ENCODE assay signal across 28 cellular contexts in genomic region chr11:91731051-91731450, GRCh38.
DNase-seq lines count a peak whose midpoint lies in the region; ATAC-seq, FAIRE-seq and TF ChIP-seq lines count a peak whose summit lies in the region.
"Had no signal": no experiment of that assay in that cellular context is flagged by ENCODE, and none has a peak within 500 bp of the region (broad histone marks: within the 10 kb centered on the region; RNA-seq: fewer than 3 reads in every experiment).

No MANE protein-coding gene starts in this region.

- no peak overlapping the region for H3K27ac ChIP-seq in GM23338 (ENCODE audit: low read depth)
- no peak overlapping the region for H3K27ac ChIP-seq in H1 (ENCODE audit: low read depth, low read length)
- H3K27ac ChIP-seq: C4-2B, SK-N-MC had no signal

- H2BK12ac ChIP-seq in H1 (ENCODE audit: low read depth, low read length): no peak overlapping the region

- peak overlapping the region; percentile 32; the same call in 1 of the 2 replicates for H3K27ac Mint-ChIP-seq in GM23338
- peak overlapping the region; percentile 28 for H3K27ac Mint-ChIP-seq in mesothelial cell of epicardium
- no peak overlapping the region for H3K27ac Mint-ChIP-seq in type B pancreatic cell
- H3K27ac Mint-ChIP-seq: CD8-positive, alpha-beta T cell had no signal

- ATAC-seq in GM23338: no peak
- no peak for ATAC-seq in GM21367 (IDR thresholded peaks at IDR 0.05; ENCODE audit: unreplicated experiment)
- ATAC-seq: CD8-positive, alpha-beta T cell; GM12878 had no signal

- no peaks in the 10 kb centered on the region for H3F3A ChIP-seq in GM23338 (replicated peaks; ENCODE audit: low read depth)

- H3K36me3 ChIP-seq in GM23338 (ENCODE audit: insufficient read depth) (no peaks in the 10 kb centered on the region), H1 (ENCODE audit: control insufficient read depth in 2 of 4, insufficient read depth in 4 of 4, low read length in 3 of 4) (no peaks in the 10 kb centered on the region)
- H3K36me3 ChIP-seq: MG63 had no signal

- H3K9me2 ChIP-seq in GM23338 (ENCODE audit: insufficient read depth): 0 out of 2 replicates have a peak, but pooled peaks cover 4% of the 10 kb centered on the region

- H3K9me3 ChIP-seq in H1 (ENCODE audit: insufficient read depth in 2 of 2, low read depth in 1 of 2, low read length in 1 of 2): 0 out of 4 replicates have a peak, but pooled peaks cover 0 to 2% of the 10 kb centered on the region in 2 experiments
- H3K9me3 ChIP-seq: MG63 had no signal

- H4K5ac ChIP-seq in H1 (ENCODE audit: insufficient read length, low read depth, low read length): no peak overlapping the region

- TF ChIP-seq POLR2A in H1 (IDR thresholded peaks at IDR 0.05; ENCODE audit: control extremely low read depth in 1 of 2, low read depth in 2 of 2, low read length in 2 of 2) (no peak), erythroblast (IDR thresholded peaks at IDR 0.05; ENCODE audit: low read length) (no peak)

- H3K4me1 ChIP-seq in GM23338 (ENCODE audit: insufficient read depth): peaks cover 19% of the 10 kb centered on the region
- H3K4me1 ChIP-seq in H1 (replicated peaks in 1 of 4; ENCODE audit: control insufficient read depth in 3 of 4, insufficient read depth in 4 of 4, low read length in 3 of 4): no peaks in the 10 kb centered on the region; a peak in 1 of 7 replicates

- H4K91ac ChIP-seq in H1 (replicated peaks; ENCODE audit: insufficient read length, low read length): no peak overlapping the region

- no peak overlapping the region for H2BK5ac ChIP-seq in H1 (ENCODE audit: low read depth, low read length)

- CTCF ChIA-PET in H1 (lab: Charles Lee; ENCODE audit: partially characterized antibody): interaction anchor here (1.0 to 1.3 kb wide), 2 partner anchors 8 to 12 kb away, joined by 3 read pairs; no protein-coding TSS in a partner anchor

- no peak overlapping the region for H3K4me2 ChIP-seq in GM23338
- H3K4me2 ChIP-seq in H1 (ENCODE audit: insufficient read depth in 1 of 2, low read depth in 2 of 2, low read length in 2 of 2): no peak overlapping the region

- H3K18ac ChIP-seq in H1 (ENCODE audit: extremely low read depth, low read length): no peak overlapping the region

- no peaks in the 10 kb centered on the region for H3K27me3 Mint-ChIP-seq in GM23338 (ENCODE audit: insufficient read depth, low read depth, poor library complexity)
- no peaks in the 10 kb centered on the region for H3K27me3 Mint-ChIP-seq in mesothelial cell of epicardium (ENCODE audit: low read depth)
- H3K27me3 Mint-ChIP-seq in type B pancreatic cell: no peaks in the 10 kb centered on the region

- H3K14ac ChIP-seq in H1 (ENCODE audit: insufficient read length): no peak overlapping the region

- H2BK15ac ChIP-seq in H1 (ENCODE audit: low read length): no peak overlapping the region

- H3K27me3 ChIP-seq in GM23338 (ENCODE audit: insufficient read depth) (no peaks in the 10 kb centered on the region), H1 (replicated peaks in 1 of 4; ENCODE audit: control insufficient read depth in 3 of 4, extremely low read depth in 1 of 4, insufficient read depth in 3 of 4, low read length in 3 of 4) (no peaks in the 10 kb centered on the region)
- H3K27me3 ChIP-seq: MG63 had no signal

- H2AK5ac ChIP-seq in H1 (ENCODE audit: low read depth, low read length): no peak overlapping the region

- H3K79me2 ChIP-seq in GM23338 (replicated peaks; ENCODE audit: insufficient read depth): no peaks in the 10 kb centered on the region
- H3K79me2 ChIP-seq in H1 (ENCODE audit: control insufficient read depth in 1 of 2, insufficient read depth in 2 of 2, low read length in 2 of 2): no peaks in the 10 kb centered on the region

- no peak overlapping the region for H3K9ac ChIP-seq in H1 (replicated peaks in 1 of 4; ENCODE audit: extremely low read depth in 1 of 4, low read depth in 3 of 4, low read length in 3 of 4)

- WGBS in H1 (ENCODE audit: extremely low coverage in 1 of 2, insufficient coverage in 1 of 2, insufficient read length in 1 of 2, insufficient replicate concordance in 2 of 2, low coverage in 1 of 2, low lambda C conversion rate in 2 of 2, missing lambda C conversion rate in 1 of 2), 2 experiments: 87% methylated on average over 6 of the region's 6 CpGs; no CpG with 5 or more reads in 1 of the 2 experiments

- POLR2A ChIA-PET in H1 (lab: Charles Lee; ENCODE audit: partially characterized antibody): no interaction called here

- no peak for FAIRE-seq in H1 (lab: Jason Lieb, UNC)
- FAIRE-seq: A204.1, GM12878, RCC 7860 had no signal

- H2BK120ac ChIP-seq in H1 (replicated peaks; ENCODE audit: low read depth, low read length): no peak overlapping the region

- H3K36me3 Mint-ChIP-seq in GM23338 (ENCODE audit: low read depth) (peaks cover 9% of the 10 kb centered on the region; the same call in 2 of the 3 replicates), mesothelial cell of epicardium (peaks cover 18% of the 10 kb centered on the region), type B pancreatic cell (no peaks in the 10 kb centered on the region)
- H3K36me3 Mint-ChIP-seq: CD8-positive, alpha-beta T cell had no signal

- no peaks in the 10 kb centered on the region for H3K23me2 ChIP-seq in H1 (ENCODE audit: low read depth, low read length)

- H2BK20ac ChIP-seq in H1 (ENCODE audit: low read length): no peak overlapping the region

- H3K4me3 ChIP-seq in GM23338 (no peak overlapping the region), H1 (ENCODE audit: extremely low read depth in 1 of 4, insufficient read depth in 2 of 4, low read depth in 3 of 4, low read length in 4 of 4) (no peak overlapping the region)
- H3K4me3 ChIP-seq: GM12878, MG63, SK-N-MC had no signal

- no peaks in the 10 kb centered on the region for H3K79me1 ChIP-seq in H1 (ENCODE audit: low read depth, low read length)

- H2AFZ ChIP-seq in GM23338: no peak overlapping the region; the same call in 1 of the 2 replicates
- no peak overlapping the region for H2AFZ ChIP-seq in H1 (ENCODE audit: low read length)

- H4K20me1 ChIP-seq in GM23338 (replicated peaks; ENCODE audit: insufficient read depth) (no peaks in the 10 kb centered on the region), H1 (replicated peaks in 1 of 2; ENCODE audit: control insufficient read depth in 1 of 2, insufficient read depth in 2 of 2, low read length in 2 of 2) (no peaks in the 10 kb centered on the region)

- peaks cover 17% of the 10 kb centered on the region for H3K9me3 Mint-ChIP-seq in GM23338
- peaks cover 34% of the 10 kb centered on the region for H3K9me3 Mint-ChIP-seq in mesothelial cell of epicardium
- peaks cover 10% of the 10 kb centered on the region for H3K9me3 Mint-ChIP-seq in type B pancreatic cell

- H3K56ac ChIP-seq in H1 (replicated peaks; ENCODE audit: insufficient read length, low read depth, low read length): no peak overlapping the region

- no peak for TF ChIP-seq RAD21 in H1 (IDR thresholded peaks at IDR 0.05 in 1 of 2, conservative IDR thresholded peaks at IDR 0.05 in 1 of 2; ENCODE audit: low read depth in 2 of 2, low read length in 2 of 2)

- TF ChIP-seq CTCF in GM23338 (conservative IDR thresholded peaks at IDR 0.05; ENCODE audit: low read depth in 2 of 2): no peak
- no peak for TF ChIP-seq CTCF in H1 (IDR thresholded peaks at IDR 0.05; ENCODE audit: control extremely low read depth in 1 of 3, insufficient read depth in 1 of 3, low read depth in 1 of 3, low read length in 3 of 3)
- TF ChIP-seq CTCF in mesothelial cell of epicardium (IDR thresholded peaks at IDR 0.05; ENCODE audit: unreplicated experiment): no peak
- TF ChIP-seq CTCF in type B pancreatic cell (conservative IDR thresholded peaks at IDR 0.05): no peak

- TF ChIP-seq EP300 in H1 (IDR thresholded peaks at IDR 0.05; ENCODE audit: borderline replicate concordance in 1 of 2, low read depth in 2 of 2, low read length in 2 of 2): no peak

- DNase-seq in GM23338 (ENCODE audit: low spot score): no peak
- no peak for DNase-seq in H1 (ENCODE audit: low read depth in 1 of 2, low spot score in 2 of 2)
- no peak for DNase-seq in mesothelial cell of epicardium (ENCODE audit: low spot score in 2 of 2, unreplicated experiment in 2 of 2)
- no peak for DNase-seq in type B pancreatic cell (ENCODE audit: extremely low spot score, unreplicated experiment)
- no peak for DNase-seq in activated naive CD4-positive, alpha-beta T cell treated with anti-CD3 and anti-CD28 coated beads, Interleukin-2, amount 50 U/mL, for 16 hours
- no peak for DNase-seq in erythroblast (lab: John Stamatoyannopoulos, UW)
- DNase-seq: AML-193; CD8-positive, alpha-beta T cell; DMS 273 treated with DMSO at 0.1 percent for 48 hours; DMS79; EL; GDM1; H7; KG1; MG63; NCI-H1694; NCI-H2081; NCI-H226; NCI-H510A; NCI-H69; OCI-M1; SIG-M5 had no signal

- peaks cover 33% of the 10 kb centered on the region for H3K4me1 Mint-ChIP-seq in GM23338
- peaks cover 20% of the 10 kb centered on the region for H3K4me1 Mint-ChIP-seq in mesothelial cell of epicardium
- peaks cover 5% of the 10 kb centered on the region for H3K4me1 Mint-ChIP-seq in type B pancreatic cell (ENCODE audit: unreplicated experiment)

- no peak overlapping the region for H3K23ac ChIP-seq in H1 (ENCODE audit: insufficient read length)

- H3K4ac ChIP-seq in H1 (replicated peaks; ENCODE audit: insufficient read length, low read depth, low read length): no peak overlapping the region

- H4K8ac ChIP-seq in H1 (ENCODE audit: extremely low read depth, insufficient read depth, low read length): no peak overlapping the region

- H3K4me3 Mint-ChIP-seq in GM23338 (no peak overlapping the region), mesothelial cell of epicardium (no peak overlapping the region), type B pancreatic cell (peak overlapping the region; percentile 38)
- H3K4me3 Mint-ChIP-seq: CD8-positive, alpha-beta T cell had no signal

TF ChIP-seq in GM23338, 12 proteins besides CTCF, POLR2A, EP300 and RAD21 (continues in another document):
- no peak for TF ChIP-seq CREB1 (CRISPR knock-in tag; IDR thresholded peaks at IDR 0.05; ENCODE audit: low read depth)
- no peak for TF ChIP-seq EZH2 (IDR thresholded peaks at IDR 0.05; ENCODE audit: low read depth, unreplicated experiment)

TF ChIP-seq in H1, 55 proteins besides CTCF, POLR2A, EP300 and RAD21:
- TF ChIP-seq E2F6 (IDR thresholded peaks at IDR 0.05) (peak; percentile 69; the same call in 1 of the 2 replicates), SP2 (IDR thresholded peaks at IDR 0.05; ENCODE audit: low read length) (no peak)
TF ChIP-seq in H1: peak in this region for 1.
